ENCODE assay signal across 14 cellular contexts in genomic region chr5:78095119-78095518, GRCh38.
DNase-seq lines count a peak whose midpoint lies in the region; ATAC-seq and TF ChIP-seq lines count a peak whose summit lies in the region.
"Had no signal": no experiment of that assay in that cellular context is flagged by ENCODE, and none has a peak within 500 bp of the region (broad histone marks: within the 10 kb centered on the region; RNA-seq: fewer than 3 reads in every experiment).

No MANE protein-coding gene starts in this region.

- H3K27me3 Mint-ChIP-seq in GM23338 (ENCODE audit: insufficient read depth, low read depth, poor library complexity) (peaks cover 2% of the 10 kb centered on the region), endodermal cell (ENCODE audit: insufficient read depth) (no peaks in the 10 kb centered on the region)
- H3K27me3 Mint-ChIP-seq: CD4-positive, alpha-beta memory T cell had no signal

- H3K4me3 ChIP-seq in GM23338, result no peak overlapping the region
- peak overlapping the region; percentile 66 for H3K4me3 ChIP-seq in endodermal cell (ENCODE audit: low read length)
- H3K4me3 ChIP-seq in prostate gland, result no peak overlapping the region

- TF ChIP-seq CTCF in C4-2B (conservative IDR thresholded peaks at IDR 0.05), result no peak
- TF ChIP-seq CTCF in GM23338 (conservative IDR thresholded peaks at IDR 0.05; ENCODE audit: low read depth in 2 of 2), result no peak
- TF ChIP-seq CTCF in endodermal cell (conservative IDR thresholded peaks at IDR 0.05), result no peak
- no peak for TF ChIP-seq CTCF in prostate gland (IDR thresholded peaks at IDR 0.05)

- H3K9me3 ChIP-seq in endodermal cell (ENCODE audit: control insufficient read depth, low read length), result peaks cover 35% of the 10 kb centered on the region
- no peaks in the 10 kb centered on the region for H3K9me3 ChIP-seq in prostate gland

- H3K4me1 ChIP-seq in GM23338 (ENCODE audit: insufficient read depth) (no peaks in the 10 kb centered on the region), endodermal cell (ENCODE audit: control insufficient read depth, insufficient read depth, low read length) (no peaks in the 10 kb centered on the region), prostate gland (replicated peaks) (no peaks in the 10 kb centered on the region)

- no peak for TF ChIP-seq POLR2A in prostate gland (IDR thresholded peaks at IDR 0.05)

- no peak overlapping the region for H3K4me3 Mint-ChIP-seq in GM23338
- H3K4me3 Mint-ChIP-seq in endodermal cell, result no peak overlapping the region
- H3K4me3 Mint-ChIP-seq: CD14-positive monocyte; CD4-positive, alpha-beta memory T cell; H9 had no signal

- H2AFZ ChIP-seq in GM23338, result no peak overlapping the region

- intact Hi-C loops in prostate gland (cut with DNase I), result no loop called here

- H3K36me3 ChIP-seq in GM23338 (ENCODE audit: insufficient read depth) (peaks cover 12% of the 10 kb centered on the region), endodermal cell (ENCODE audit: control insufficient read depth, insufficient read depth, low read length) (peaks cover 32% of the 10 kb centered on the region), prostate gland (no peaks in the 10 kb centered on the region)

- H3K27ac Mint-ChIP-seq in GM23338 (no peak overlapping the region), endodermal cell (no peak overlapping the region)
- H3K27ac Mint-ChIP-seq: CD4-positive, alpha-beta memory T cell had no signal

- no peak overlapping the region for H3K9ac ChIP-seq in endodermal cell (ENCODE audit: extremely low read depth, low read length, poor library complexity, severe bottlenecking)

- H3K4me2 ChIP-seq in GM23338, result no peak overlapping the region

- H3K36me3 Mint-ChIP-seq in GM23338 (ENCODE audit: low read depth) (peaks cover 48% of the 10 kb centered on the region), endodermal cell (ENCODE audit: low read depth) (peaks cover 56% of the 10 kb centered on the region)

- H4K20me1 ChIP-seq in GM23338 (replicated peaks; ENCODE audit: insufficient read depth), result no peaks in the 10 kb centered on the region

- H3F3A ChIP-seq in GM23338 (replicated peaks; ENCODE audit: low read depth), result no peaks in the 10 kb centered on the region

- no peak for ATAC-seq in GM23338

- H3K27ac ChIP-seq in C4-2B, result peak overlapping the region; percentile 79
- H3K27ac ChIP-seq in GM23338 (ENCODE audit: low read depth), result no peak overlapping the region
- H3K27ac ChIP-seq in endodermal cell (ENCODE audit: low read depth, low read length), result no peak overlapping the region
- H3K27ac ChIP-seq in prostate gland, result no peak overlapping the region

- DNase-seq in GM23338 (ENCODE audit: low spot score) (peak; percentile 9), endodermal cell (no peak), prostate gland (ENCODE audit: low spot score) (peak; percentile 16), DMS79 treated with DMSO at 0.1 percent for 48 hours (lab: John Stamatoyannopoulos, UW) (no peak), AG08395 (ENCODE audit: low spot score) (no peak)
- DNase-seq: ACHN; AML-193; CD4-positive, alpha-beta memory T cell; DMS153; DMS79; GF-D8; H9 had no signal

- H3K9me3 Mint-ChIP-seq in GM23338, result peaks cover 25% of the 10 kb centered on the region
- peaks cover 37% of the 10 kb centered on the region for H3K9me3 Mint-ChIP-seq in endodermal cell

- H3K79me2 ChIP-seq in GM23338 (replicated peaks; ENCODE audit: insufficient read depth), result no peaks in the 10 kb centered on the region

- H3K4me1 Mint-ChIP-seq in GM23338 (no peaks in the 10 kb centered on the region), endodermal cell (no peaks in the 10 kb centered on the region)
- H3K4me1 Mint-ChIP-seq: CD14-positive monocyte; CD4-positive, alpha-beta memory T cell; H9 had no signal

- H3K27me3 ChIP-seq in GM23338 (ENCODE audit: insufficient read depth) (no peaks in the 10 kb centered on the region), endodermal cell (ENCODE audit: control insufficient read depth, insufficient read depth, low read length, poor library complexity, severe bottlenecking) (no peaks in the 10 kb centered on the region), prostate gland (replicated peaks; ENCODE audit: insufficient read depth) (no peaks in the 10 kb centered on the region)

- H3K9me2 ChIP-seq in GM23338 (ENCODE audit: insufficient read depth), result no peaks in the 10 kb centered on the region; the same call in 1 of the 2 replicates

TF ChIP-seq in GM23338, 12 proteins besides CTCF, POLR2A, EP300 and RAD21:
- TF ChIP-seq CREB1 (CRISPR knock-in tag; IDR thresholded peaks at IDR 0.05; ENCODE audit: low read depth) (no peak), EZH2phosphoT487 (IDR thresholded peaks at IDR 0.05; ENCODE audit: unreplicated experiment) (no peak), ZNF331 (CRISPR knock-in tag; IDR thresholded peaks at IDR 0.05; ENCODE audit: low read depth) (no peak), ZNF114 (CRISPR knock-in tag; IDR thresholded peaks at IDR 0.05) (no peak), POLR2AphosphoS5 (IDR thresholded peaks at IDR 0.05; ENCODE audit: low read depth) (no peak), NANOG (IDR thresholded peaks at IDR 0.05; ENCODE audit: borderline replicate concordance) (no peak), REST (IDR thresholded peaks at IDR 0.05; ENCODE audit: unreplicated experiment) (no peak), ETS1 (IDR thresholded peaks at IDR 0.05) (no peak), EZH2 (IDR thresholded peaks at IDR 0.05; ENCODE audit: low read depth, unreplicated experiment) (no peak)
TF ChIP-seq in GM23338: peak in this region for 0.

Comparison
In these comparisons a context has a peak if more than half of its experiments do, and no peak if none do; other contexts are left out.
1. DNase-seq: peak in GM23338 (single experiment) and prostate gland (single experiment); none in endodermal cell (single experiment), DMS79 treated with DMSO at 0.1 percent for 48 hours (single experiment) and AG08395 (single experiment).